ENCODE assay signal across 25 cellular contexts in the genomic region with DNA sequence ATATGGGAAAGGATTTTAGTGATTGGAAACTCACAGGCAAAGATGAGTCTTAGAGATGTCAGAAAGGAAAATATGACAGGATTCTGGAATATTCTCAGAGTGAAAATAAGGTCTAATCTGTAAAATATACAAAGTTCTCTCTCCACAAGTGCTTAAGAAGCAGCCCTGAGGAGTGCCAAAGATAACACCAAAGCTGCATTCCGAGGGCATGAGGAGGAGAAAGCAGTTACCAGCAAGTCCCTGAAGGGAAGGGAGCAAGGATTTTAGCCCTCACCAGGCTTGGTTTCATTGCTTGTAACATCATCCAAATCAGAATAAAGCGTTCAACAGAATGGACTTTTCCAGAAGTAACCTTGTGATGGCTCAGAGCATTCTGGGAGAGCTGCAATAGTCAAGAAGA. TPM values are rescaled to one million over a fixed set of nuclear protein-coding genes. Genes with fewer than 3 reads are reported as not detected.
DNase-seq lines count a peak whose midpoint lies in the region; ATAC-seq and TF ChIP-seq lines count a peak whose summit lies in the region.
"Had no signal": no experiment of that assay in that cellular context is flagged by ENCODE, and none has a peak within 500 bp of the region (broad histone marks: within the 10 kb centered on the region; RNA-seq: fewer than 3 reads in every experiment).

No MANE protein-coding gene starts in this region.

- no peak for TF ChIP-seq POLR2A in gastrocnemius medialis (IDR thresholded peaks at IDR 0.05)

- CTCF ChIA-PET in OCI-LY7 (lab: Charles Lee; ENCODE audit: unreplicated experiment), result no interaction called here

- intact Hi-C loops in gastrocnemius medialis (cut with DNase I; ENCODE audit: low total_unique reads), result no loop called here
- intact Hi-C loops in OCI-LY7 (cut with micrococcal nuclease; ENCODE audit: unreplicated experiment), result no loop called here

- POLR2A ChIA-PET in OCI-LY7 (lab: Charles Lee), result no interaction called here

- H3K79me2 ChIP-seq in OCI-LY7 (ENCODE audit: insufficient read depth, low read depth, low read length), result no peaks in the 10 kb centered on the region

- H3K4me1 ChIP-seq in adipocyte (ENCODE audit: control insufficient read depth, insufficient read depth, low read length) (no peaks in the 10 kb centered on the region), thoracic aorta (ENCODE audit: control insufficient read depth in 1 of 2, low read depth in 2 of 2) (peaks cover 6 to 19% of the 10 kb centered on the region in 2 donors), gastrocnemius medialis (no peaks in the 10 kb centered on the region), OCI-LY7 (ENCODE audit: insufficient read depth, low read length, poor library complexity, severe bottlenecking) (no peaks in the 10 kb centered on the region)

- H3K9me3 ChIP-seq in adipocyte (ENCODE audit: control insufficient read depth, low read length), result no peaks in the 10 kb centered on the region
- no peaks in the 10 kb centered on the region for H3K9me3 ChIP-seq in thoracic aorta
- H3K9me3 ChIP-seq in gastrocnemius medialis, result no peaks in the 10 kb centered on the region
- no peaks in the 10 kb centered on the region for H3K9me3 ChIP-seq in OCI-LY7 (ENCODE audit: low read length)
- H3K9me3 ChIP-seq: neutrophil, tibial nerve had no signal

- no peak overlapping the region for H3K4me2 ChIP-seq in OCI-LY7 (ENCODE audit: low read length)

- no TSS peak for BruUV-seq in OCI-LY7 (replicated peaks; lab: Mats Ljungman, UMichigan)

- H3K9me2 ChIP-seq in OCI-LY7 (ENCODE audit: insufficient read depth, low read length), result no peaks in the 10 kb centered on the region

- in situ Hi-C loops in gastrocnemius medialis (cut with MboI; ENCODE audit: low sequenced_read_pairs in 4 of 4), result no loop called here

- ATAC-seq in thoracic aorta (ENCODE audit: insufficient number of reproducible peaks, low FRiP score, low read depth) (peak; percentile 63), gastrocnemius medialis (no peak), GM18907 (IDR thresholded peaks at IDR 0.05; ENCODE audit: unreplicated experiment) (no peak)

- H3K27ac ChIP-seq in thoracic aorta (no peak overlapping the region), gastrocnemius medialis (no peak overlapping the region), OCI-LY7 (ENCODE audit: low read depth, low read length, poor library complexity, severe bottlenecking) (no peak overlapping the region)
- H3K27ac ChIP-seq: epithelial cell of prostate, neutrophil had no signal

- H3K27me3 ChIP-seq in adipocyte (replicated peaks; ENCODE audit: control insufficient read depth, insufficient read depth, low read length) (peaks cover 10% of the 10 kb centered on the region), thoracic aorta (replicated peaks; ENCODE audit: insufficient read depth) (no peaks in the 10 kb centered on the region), gastrocnemius medialis (no peaks in the 10 kb centered on the region)
- H3K27me3 ChIP-seq: neutrophil, tibial nerve had no signal

- no peaks in the 10 kb centered on the region for H3K36me3 ChIP-seq in adipocyte (ENCODE audit: control insufficient read depth, insufficient read depth, low read length, severe bottlenecking)
- H3K36me3 ChIP-seq in thoracic aorta, result no peaks in the 10 kb centered on the region
- no peaks in the 10 kb centered on the region for H3K36me3 ChIP-seq in gastrocnemius medialis
- H3K36me3 ChIP-seq in OCI-LY7 (ENCODE audit: insufficient read depth, low read length), result no peaks in the 10 kb centered on the region
- H3K36me3 ChIP-seq: neutrophil, tibial nerve had no signal

- DNase-seq in GM04503 (ENCODE audit: low read depth), result peak; percentile 35
- DNase-seq in adipocyte (ENCODE audit: low read depth), result peak; percentile 77
- peak; percentile 4 for DNase-seq in fibroblast of pulmonary artery (ENCODE audit: low read depth)
- no peak for DNase-seq in thoracic aorta (ENCODE audit: low spot score)
- DNase-seq in kidney tubule cell (ENCODE audit: low spot score), result no peak
- DNase-seq in gastrocnemius medialis, result no peak
- DNase-seq in OCI-LY7 (ENCODE audit: low spot score), result no peak
- DNase-seq: activated CD4-positive, alpha-beta memory T cell treated with anti-CD3 and anti-CD28 coated beads, Interleukin-2, amount 10 ng/mL, durations not matched to agents 7 days and 5 days; activated gamma-delta T cell; caudate nucleus; DND-41; GOT3; NCI-H1417 treated with DMSO at 0.1 percent for 48 hours; NCI-H524; RPMI8226; small intestine; stimulated activated naive CD4-positive, alpha-beta T cell treated with Interleukin-2 at 50 U/mL for 16 hours had no signal

- TF ChIP-seq CTCF in fibroblast of pulmonary artery (IDR thresholded peaks at IDR 0.05; ENCODE audit: low read length, missing control alignments), result no peak
- TF ChIP-seq CTCF in thoracic aorta (IDR thresholded peaks at IDR 0.05), result no peak
- TF ChIP-seq CTCF in gastrocnemius medialis (IDR thresholded peaks at IDR 0.05 in 4 of 5, conservative IDR thresholded peaks at IDR 0.05 in 1 of 5), result no peak
- no peak for TF ChIP-seq CTCF in OCI-LY7 (conservative IDR thresholded peaks at IDR 0.05; ENCODE audit: low read length)

- no peak overlapping the region for H3K4me3 ChIP-seq in adipocyte (ENCODE audit: low read length)
- no peak overlapping the region for H3K4me3 ChIP-seq in fibroblast of pulmonary artery (replicated peaks; ENCODE audit: low read depth, low read length)
- peak overlapping the region; percentile 20 for H3K4me3 ChIP-seq in thoracic aorta
- H3K4me3 ChIP-seq in gastrocnemius medialis, result no peak overlapping the region
- no peak overlapping the region for H3K4me3 ChIP-seq in OCI-LY7 (ENCODE audit: low read depth, low read length, poor library complexity, severe bottlenecking)
- H3K4me3 ChIP-seq: tibial nerve had no signal

- no peak overlapping the region for H2AFZ ChIP-seq in OCI-LY7 (ENCODE audit: low read length)

- no peak overlapping the region for H3K9ac ChIP-seq in adipocyte (ENCODE audit: low read length)

- H4K20me1 ChIP-seq in OCI-LY7 (ENCODE audit: insufficient read depth, low read length), result no peaks in the 10 kb centered on the region

RNA-seq across cellular contexts. Expression of a gene that starts 31.4 kb away (rescaled TPM):
- total RNA-seq in thoracic aorta (not detected), gastrocnemius medialis (not detected), OCI-LY7 (2022) (not detected in 2 replicates)
- total RNA-seq in OCI-LY7 (2014; rRNA removed; shearing (Covaris generic)), result not detected in 2 replicates
- total RNA-seq: activated CD4-positive, alpha-beta memory T cell treated with anti-CD3 and anti-CD28 coated beads, Interleukin-2, amount 10 ng/mL, durations not matched to agents 7 days and 5 days; B cell; glomerular endothelial cell; kidney epithelial cell; lung microvascular endothelial cell; tibial nerve had no signal

RNA-seq across cellular contexts. Expression of a gene that starts 50.6 kb away (rescaled TPM):
- under 1 TPM in 1 of 2 donors, not detected in 1; 0.92 TPM for total RNA-seq in thoracic aorta
- total RNA-seq in gastrocnemius medialis, result under 1 TPM in 1 of 4 donors, not detected in 3; 0.41 TPM
- total RNA-seq in OCI-LY7 (2014; rRNA removed; shearing (Covaris generic)), result not detected in 2 replicates
- not detected in 2 replicates for total RNA-seq in OCI-LY7 (2022)
- total RNA-seq: activated CD4-positive, alpha-beta memory T cell treated with anti-CD3 and anti-CD28 coated beads, Interleukin-2, amount 10 ng/mL, durations not matched to agents 7 days and 5 days; B cell; glomerular endothelial cell; kidney epithelial cell; lung microvascular endothelial cell had no signal

Comparison
In these comparisons a context has a peak if more than half of its experiments do, and no peak if none do; other contexts are left out.
1. DNase-seq: peak in GM04503 (single experiment), adipocyte (single experiment) and fibroblast of pulmonary artery (single experiment); none in thoracic aorta (single experiment), kidney tubule cell (single experiment), gastrocnemius medialis (0 of 2) and OCI-LY7 (single experiment).